In genomic region chr19:18117364-18117691, GRCh38 we compare ENCODE assay signal across 8 cellular contexts. TPM values are rescaled to one million over a fixed set of nuclear protein-coding genes. Genes with fewer than 3 reads are reported as not detected.
DNase-seq lines count a peak whose midpoint lies in the region; ATAC-seq and TF ChIP-seq lines count a peak whose summit lies in the region.

No MANE protein-coding gene starts in this region.

- H3K36me3 Mint-ChIP-seq in endodermal cell (ENCODE audit: low read depth) (peaks cover 4% of the 10 kb centered on the region), progenitor cell of endocrine pancreas (ENCODE audit: insufficient read depth) (no peaks in the 10 kb centered on the region)

- peaks cover 28% of the 10 kb centered on the region for H3K4me1 ChIP-seq in DND-41 (ENCODE audit: insufficient read depth, low read length)
- H3K4me1 ChIP-seq in OCI-LY7 (ENCODE audit: insufficient read depth, low read length, poor library complexity, severe bottlenecking), result peaks cover 38% of the 10 kb centered on the region
- no peaks in the 10 kb centered on the region for H3K4me1 ChIP-seq in endodermal cell (ENCODE audit: control insufficient read depth, insufficient read depth, low read length)

- peaks cover 3% of the 10 kb centered on the region; the same call in 1 of the 2 replicates for H4K20me1 ChIP-seq in DND-41 (ENCODE audit: insufficient read depth, low read length)
- 0 out of 2 replicates have a peak, but pooled peaks cover 3% of the 10 kb centered on the region for H4K20me1 ChIP-seq in OCI-LY7 (ENCODE audit: insufficient read depth, low read length)

- no peaks in the 10 kb centered on the region for H3K9me2 ChIP-seq in OCI-LY7 (ENCODE audit: insufficient read depth, low read length)

- CTCF ChIA-PET in OCI-LY7 (lab: Charles Lee; ENCODE audit: unreplicated experiment), result interaction anchor here (0.6 kb wide), 1 partner anchor 94 kb away, joined by 4 read pairs; no protein-coding TSS in a partner anchor

- DNase-seq in DND-41, result no peak
- no peak for DNase-seq in OCI-LY7 (ENCODE audit: low spot score)
- no peak for DNase-seq in endodermal cell
- DNase-seq in progenitor cell of endocrine pancreas (ENCODE audit: low spot score, unreplicated experiment), result no peak
- DNase-seq in mucosa of gallbladder (ENCODE audit: low spot score), result no peak
- DNase-seq in dedifferentiated amniotic fluid mesenchymal stem cell (ENCODE audit: extremely low spot score), result no peak

- no peak for TF ChIP-seq CTCF in DND-41 (IDR thresholded peaks at IDR 0.05; ENCODE audit: borderline replicate concordance, extremely low read depth, low read length, poor library complexity, severe bottlenecking)
- no peak for TF ChIP-seq CTCF in OCI-LY7 (conservative IDR thresholded peaks at IDR 0.05; ENCODE audit: low read length)
- TF ChIP-seq CTCF in endodermal cell (conservative IDR thresholded peaks at IDR 0.05), result no peak
- TF ChIP-seq CTCF in progenitor cell of endocrine pancreas (IDR thresholded peaks at IDR 0.05; ENCODE audit: unreplicated experiment), result no peak

- H3K79me2 ChIP-seq in DND-41 (ENCODE audit: insufficient read depth, low read length) (no peaks in the 10 kb centered on the region), OCI-LY7 (ENCODE audit: insufficient read depth, low read depth, low read length) (peaks cover 24% of the 10 kb centered on the region; the same call in 1 of the 2 replicates)

- peak overlapping the region; percentile 54 for H3K9ac ChIP-seq in DND-41 (ENCODE audit: low read depth, low read length)
- peak overlapping the region; percentile 30 for H3K9ac ChIP-seq in endodermal cell (ENCODE audit: extremely low read depth, low read length, poor library complexity, severe bottlenecking)

- intact Hi-C loops in OCI-LY7 (cut with micrococcal nuclease; ENCODE audit: unreplicated experiment), result no loop called here

- H3K27me3 ChIP-seq in DND-41 (ENCODE audit: insufficient read depth, low read length, poor library complexity) (no peaks in the 10 kb centered on the region), endodermal cell (ENCODE audit: control insufficient read depth, insufficient read depth, low read length, poor library complexity, severe bottlenecking) (no peaks in the 10 kb centered on the region)

- peak overlapping the region; percentile 69 for H3K4me3 Mint-ChIP-seq in endodermal cell
- H3K4me3 Mint-ChIP-seq in progenitor cell of endocrine pancreas (ENCODE audit: low read depth), result peak overlapping the region; percentile 79

- H3K4me1 Mint-ChIP-seq in endodermal cell (peaks cover 11% of the 10 kb centered on the region), progenitor cell of endocrine pancreas (ENCODE audit: low read depth) (peaks cover 8% of the 10 kb centered on the region)

- H3K4me2 ChIP-seq in DND-41 (ENCODE audit: insufficient read depth, low read length) (peak overlapping the region; percentile 100), OCI-LY7 (ENCODE audit: low read length) (peak overlapping the region; percentile 64)

- H2AFZ ChIP-seq in DND-41 (ENCODE audit: low read depth, low read length) (peak overlapping the region; percentile 78), OCI-LY7 (ENCODE audit: low read length) (no peak overlapping the region)

- H3K9me3 Mint-ChIP-seq in endodermal cell (no peaks in the 10 kb centered on the region), progenitor cell of endocrine pancreas (ENCODE audit: low read depth) (no peaks in the 10 kb centered on the region)

- H3K4me3 ChIP-seq in DND-41 (ENCODE audit: low read depth in 1 of 2, low read length in 2 of 2) (peak overlapping the region; percentile 15 to 59; a peak in 3 of 4 replicates), OCI-LY7 (ENCODE audit: low read depth, low read length, poor library complexity, severe bottlenecking) (peak overlapping the region; percentile 38), endodermal cell (ENCODE audit: low read length) (no peak overlapping the region)

- H3K27ac ChIP-seq in DND-41 (ENCODE audit: low read length) (peak overlapping the region; percentile 62), OCI-LY7 (ENCODE audit: low read depth, low read length, poor library complexity, severe bottlenecking) (no peak overlapping the region), endodermal cell (ENCODE audit: low read depth, low read length) (peak overlapping the region; percentile 44)

- peaks cover 6% of the 10 kb centered on the region for H3K27me3 Mint-ChIP-seq in endodermal cell (ENCODE audit: insufficient read depth)
- no peaks in the 10 kb centered on the region for H3K27me3 Mint-ChIP-seq in progenitor cell of endocrine pancreas

- no peak for ATAC-seq in DND-41 (ENCODE audit: insufficient read depth, low read depth)
- no peak for ATAC-seq in HG02610 (IDR thresholded peaks at IDR 0.05; ENCODE audit: unreplicated experiment)
- no peak for ATAC-seq in HG03135 (IDR thresholded peaks at IDR 0.05; ENCODE audit: unreplicated experiment)

- no peaks in the 10 kb centered on the region for H3K9me3 ChIP-seq in DND-41 (ENCODE audit: insufficient read depth, low read length, severe bottlenecking)
- no peaks in the 10 kb centered on the region for H3K9me3 ChIP-seq in OCI-LY7 (ENCODE audit: low read length)
- no peaks in the 10 kb centered on the region for H3K9me3 ChIP-seq in endodermal cell (ENCODE audit: control insufficient read depth, low read length)

- H3K36me3 ChIP-seq in DND-41 (ENCODE audit: insufficient read depth, low read length) (no peaks in the 10 kb centered on the region), OCI-LY7 (ENCODE audit: insufficient read depth, low read length) (peaks cover 53% of the 10 kb centered on the region), endodermal cell (ENCODE audit: control insufficient read depth, insufficient read depth, low read length) (no peaks in the 10 kb centered on the region)

- H3K27ac Mint-ChIP-seq in endodermal cell (peak overlapping the region; percentile 91), progenitor cell of endocrine pancreas (peak overlapping the region; percentile 90)

- POLR2A ChIA-PET in OCI-LY7 (lab: Charles Lee), result interaction anchor here (0.6 kb wide), 1 partner anchor 12 kb away, joined by 3 read pairs; no protein-coding TSS in a partner anchor

- WGBS in endodermal cell (ENCODE audit: insufficient coverage in 1 of 2, insufficient read length in 1 of 2), 2 experiments, result 35 to 57% methylated on average over 6 to 11 of the region's 11 CpGs

- no TSS peak for BruUV-seq in OCI-LY7 (replicated peaks; lab: Mats Ljungman, UMichigan)

RNA-seq across cellular contexts. Expression of gene MAST3, which starts 19.8 kb away (rescaled TPM):
- 14.3 and 14.8 TPM in 2 replicates for total RNA-seq in OCI-LY7 (2014; rRNA removed; shearing (Covaris generic))
- total RNA-seq in OCI-LY7 (2022), result 31.0 and 31.4 TPM in 2 replicates
- total RNA-seq in endodermal cell, result 10 to 100 TPM; 13.0 to 15.1 TPM
- polyA plus RNA-seq in endodermal cell (2013, experiment 1 of 2), result 9.3 TPM
- polyA plus RNA-seq in endodermal cell (2013, experiment 2 of 2), result 8.2 TPM
- total RNA-seq in progenitor cell of endocrine pancreas, result 10.7 and 11.1 TPM in 2 replicates
- 24.5 TPM for total RNA-seq in mucosa of gallbladder

RNA-seq across cellular contexts. Expression of gene IL12RB1, which starts 30.6 kb away (rescaled TPM):
- total RNA-seq in OCI-LY7 (2014; rRNA removed; shearing (Covaris generic)), result 6.0 and 7.7 TPM in 2 replicates
- 26.0 and 41.7 TPM in 2 replicates for total RNA-seq in OCI-LY7 (2022)
- not detected for total RNA-seq in endodermal cell
- polyA plus RNA-seq in endodermal cell (2013, experiment 1 of 2), result not detected
- polyA plus RNA-seq in endodermal cell (2013, experiment 2 of 2), result not detected
- total RNA-seq in progenitor cell of endocrine pancreas, result not detected in 2 replicates
- total RNA-seq in mucosa of gallbladder, result 3.1 TPM

RNA-seq across cellular contexts. Expression of gene PIK3R2, which starts 35.6 kb away (rescaled TPM):
- 1.6 and 3.2 TPM in 2 replicates for total RNA-seq in OCI-LY7 (2014; rRNA removed; shearing (Covaris generic))
- total RNA-seq in OCI-LY7 (2022) (20.5 and 30.0 TPM in 2 replicates), endodermal cell (10 to 100 TPM; 52.9 to 58.8 TPM), progenitor cell of endocrine pancreas (58.9 and 61.2 TPM in 2 replicates), mucosa of gallbladder (74.2 TPM)
- polyA plus RNA-seq in endodermal cell (2013, experiment 1 of 2), result 57.1 TPM
- polyA plus RNA-seq in endodermal cell (2013, experiment 2 of 2), result 50.7 TPM

RNA-seq across cellular contexts. Expression of gene IFI30, which starts 56.3 kb away (rescaled TPM):
- total RNA-seq in OCI-LY7 (2014; rRNA removed; shearing (Covaris generic)), result 141 and 195 TPM in 2 replicates
- total RNA-seq in OCI-LY7 (2022) (117 and 170 TPM in 2 replicates), endodermal cell (10 to 100 TPM; 10.6 to 11.0 TPM), progenitor cell of endocrine pancreas (not detected in 2 replicates), mucosa of gallbladder (44.7 TPM)
- 6.8 TPM for polyA plus RNA-seq in endodermal cell (2013, experiment 1 of 2)
- polyA plus RNA-seq in endodermal cell (2013, experiment 2 of 2), result 3.1 TPM
